3 cellular contexts compared by ENCODE assay signal in genomic region chr1:32355778-32356177, GRCh38. TPM values are rescaled to one million over a fixed set of nuclear protein-coding genes. Genes with fewer than 3 reads are reported as not detected.
"Had no signal": no experiment of that assay in that cellular context is flagged by ENCODE, and none has a peak within 500 bp of the region (broad histone marks: within the 10 kb centered on the region; RNA-seq: fewer than 3 reads in every experiment).

No MANE protein-coding gene starts in this region.

RNA-seq across cellular contexts. Expression of gene TSSK3, which starts 6.6 kb away (rescaled TPM):
- total RNA-seq: GM23338, HT1080 had no signal
- polyA plus RNA-seq: GM23338, IgD-negative memory B cell had no signal
